In the genomic region with DNA sequence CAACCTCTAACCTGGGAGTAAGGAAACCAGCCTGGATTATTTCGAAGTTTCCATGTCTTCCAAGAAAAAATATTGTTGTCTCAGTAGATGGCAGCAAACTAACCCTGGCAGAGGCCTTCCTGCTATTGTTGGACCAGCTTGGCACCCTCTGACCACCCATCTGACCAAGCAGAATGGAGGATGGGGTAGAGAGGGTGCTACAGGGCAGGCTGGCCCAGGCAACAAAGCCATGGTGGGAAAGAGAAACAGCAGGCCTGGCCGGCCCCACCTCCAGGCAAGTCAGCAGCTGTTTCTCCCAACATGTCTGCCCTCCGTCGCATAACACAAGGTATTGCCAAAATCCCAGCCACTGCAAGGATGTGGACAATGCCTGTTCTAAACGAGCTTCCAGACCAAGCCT, we compare ENCODE assay signal across 8 cellular contexts.
A peak's percentile ranks its signal among the peaks of the same experiment; 100 is the strongest.
DNase-seq lines count a peak whose midpoint lies in the region; TF ChIP-seq lines count a peak whose summit lies in the region.

No MANE protein-coding gene starts in this region.

- H3K4me1 Mint-ChIP-seq in activated T-helper 1 cell treated with anti-CD3 and anti-CD28 coated beads, Interleukin-12 subunit alpha, Interleukin-12 subunit beta, Interleukin-2, Interleukin-4 antibody, amounts not matched to agents 30 ng/mL and 10 ng/mL and 1 ng/mL, durations not matched to agents 14 hours and 24 hours and 36 hours (ENCODE audit: low read depth) = peaks cover 71% of the 10 kb centered on the region

- H3K36me3 ChIP-seq in cardiac muscle cell (no peaks in the 10 kb centered on the region), skeletal muscle tissue (ENCODE audit: control insufficient read depth in 3 of 3, insufficient read depth in 3 of 3, low read length in 3 of 3) (peaks cover 0 to 5% (median 0%) of the 10 kb centered on the region in 3 donors), HAP-1 (replicated peaks) (no peaks in the 10 kb centered on the region; the same call in 1 of the 2 replicates)

- peak; percentile 15; the same call in 1 of the 2 replicates for TF ChIP-seq RAD21 in Ishikawa (IDR thresholded peaks at IDR 0.05; ENCODE audit: low read depth)

- TF ChIP-seq EP300 in Ishikawa (IDR thresholded peaks at IDR 0.05; ENCODE audit: borderline replicate concordance) = no peak

- H3K4me3 Mint-ChIP-seq in activated T-helper 1 cell treated with anti-CD3 and anti-CD28 coated beads, Interleukin-12 subunit alpha, Interleukin-12 subunit beta, Interleukin-2, Interleukin-4 antibody, amounts not matched to agents 30 ng/mL and 10 ng/mL and 1 ng/mL, durations not matched to agents 14 hours and 24 hours and 36 hours = peak overlapping the region; percentile 64

- H3K4me3 ChIP-seq in cardiac muscle cell (no peak overlapping the region), skeletal muscle tissue (ENCODE audit: low read length in 3 of 3) (peak overlapping the region in 1 of 3 donors; percentile 22), HAP-1 (no peak overlapping the region)

- H3K36me3 Mint-ChIP-seq in activated T-helper 1 cell treated with anti-CD3 and anti-CD28 coated beads, Interleukin-12 subunit alpha, Interleukin-12 subunit beta, Interleukin-2, Interleukin-4 antibody, amounts not matched to agents 30 ng/mL and 10 ng/mL and 1 ng/mL, durations not matched to agents 14 hours and 24 hours and 36 hours (ENCODE audit: low read depth) = peaks cover 13% of the 10 kb centered on the region

- no peak for TF ChIP-seq CTCF in cardiac muscle cell (IDR thresholded peaks at IDR 0.05; ENCODE audit: low read depth, low read length)

- in situ Hi-C loops in HAP-1 (cut with MboI; ENCODE audit: low sequenced_read_pairs) = no loop called here

- H3K4me1 ChIP-seq in cardiac muscle cell (ENCODE audit: low read depth) (peaks cover 17% of the 10 kb centered on the region), skeletal muscle tissue (ENCODE audit: control insufficient read depth in 3 of 3, insufficient read depth in 3 of 3, low read length in 3 of 3) (peaks cover 74 to 96% (median 81%) of the 10 kb centered on the region in 3 donors), HAP-1 (no peaks in the 10 kb centered on the region)

- no peaks in the 10 kb centered on the region for H3K27me3 Mint-ChIP-seq in activated T-helper 1 cell treated with anti-CD3 and anti-CD28 coated beads, Interleukin-12 subunit alpha, Interleukin-12 subunit beta, Interleukin-2, Interleukin-4 antibody, amounts not matched to agents 30 ng/mL and 10 ng/mL and 1 ng/mL, durations not matched to agents 14 hours and 24 hours and 36 hours (ENCODE audit: insufficient read depth)

- peak overlapping the region in 2 of 3 donors; percentile 15 to 70 for H3K9ac ChIP-seq in skeletal muscle tissue (ENCODE audit: low read depth in 1 of 3, low read length in 3 of 3)

- DNase-seq in activated T-helper 1 cell treated with anti-CD3 and anti-CD28 coated beads, Interleukin-12 subunit alpha, Interleukin-12 subunit beta, Interleukin-2, Interleukin-4 antibody, amounts not matched to agents 30 ng/mL and 10 ng/mL and 1 ng/mL, durations not matched to agents 14 hours and 24 hours and 36 hours (ENCODE audit: low spot score) = no peak
- DNase-seq in cardiac muscle cell (ENCODE audit: low read depth in 1 of 2, low spot score in 1 of 2) (no peak), SKM-1 (lab: John Stamatoyannopoulos, UW; ENCODE audit: unreplicated experiment) (no peak), NCI-H1694 treated with DMSO at 0.1 percent for 48 hours (lab: John Stamatoyannopoulos, UW) (no peak), HAP-1 (ENCODE audit: low spot score in 2 of 2) (no peak), NCI-H345 treated with DMSO at 0.1 percent for 48 hours (lab: John Stamatoyannopoulos, UW; ENCODE audit: unreplicated experiment) (no peak)

- intact Hi-C loops in activated T-helper 1 cell treated with anti-CD3 and anti-CD28 coated beads, Interleukin-12 subunit alpha, Interleukin-12 subunit beta, Interleukin-2, Interleukin-4 antibody, amounts not matched to agents 30 ng/mL and 10 ng/mL and 1 ng/mL, durations not matched to agents 14 hours and 24 hours and 36 hours (cut with micrococcal nuclease) = loop anchor here (2.0 kb wide), 1 partner anchor 48 kb away; no protein-coding TSS in a partner anchor

- H3K27me3 ChIP-seq in cardiac muscle cell = no peaks in the 10 kb centered on the region
- no peaks in the 10 kb centered on the region for H3K27me3 ChIP-seq in skeletal muscle tissue (ENCODE audit: control insufficient read depth in 3 of 3, insufficient read depth in 3 of 3, low read length in 3 of 3)
- no peaks in the 10 kb centered on the region for H3K27me3 ChIP-seq in HAP-1 (ENCODE audit: low read depth)

- H3K9me3 Mint-ChIP-seq in activated T-helper 1 cell treated with anti-CD3 and anti-CD28 coated beads, Interleukin-12 subunit alpha, Interleukin-12 subunit beta, Interleukin-2, Interleukin-4 antibody, amounts not matched to agents 30 ng/mL and 10 ng/mL and 1 ng/mL, durations not matched to agents 14 hours and 24 hours and 36 hours = no peaks in the 10 kb centered on the region

- H3K27ac ChIP-seq in cardiac muscle cell (peak overlapping the region; percentile 67), skeletal muscle tissue (ENCODE audit: low read depth, low read length) (peak overlapping the region; percentile 86)

- peak overlapping the region; percentile 85 for H3K27ac Mint-ChIP-seq in activated T-helper 1 cell treated with anti-CD3 and anti-CD28 coated beads, Interleukin-12 subunit alpha, Interleukin-12 subunit beta, Interleukin-2, Interleukin-4 antibody, amounts not matched to agents 30 ng/mL and 10 ng/mL and 1 ng/mL, durations not matched to agents 14 hours and 24 hours and 36 hours

- H3K9me3 ChIP-seq in cardiac muscle cell (ENCODE audit: low read depth) (no peaks in the 10 kb centered on the region), skeletal muscle tissue (ENCODE audit: control insufficient read depth in 3 of 3, low read length in 3 of 3) (no peaks in the 10 kb centered on the region), HAP-1 (no peaks in the 10 kb centered on the region)

TF ChIP-seq in Ishikawa, 13 proteins besides CTCF, POLR2A, EP300 and RAD21:
- no peak for TF ChIP-seq TAF1 (IDR thresholded peaks at IDR 0.05; ENCODE audit: low read depth)
- TF ChIP-seq CREB1 (IDR thresholded peaks at IDR 0.05; ENCODE audit: low read depth) = no peak
- no peak for TF ChIP-seq FOXM1 (IDR thresholded peaks at IDR 0.05; ENCODE audit: borderline replicate concordance, low read depth)
- no peak for TF ChIP-seq YY1 (IDR thresholded peaks at IDR 0.05; ENCODE audit: low read depth)
- TF ChIP-seq, protein P1, sequence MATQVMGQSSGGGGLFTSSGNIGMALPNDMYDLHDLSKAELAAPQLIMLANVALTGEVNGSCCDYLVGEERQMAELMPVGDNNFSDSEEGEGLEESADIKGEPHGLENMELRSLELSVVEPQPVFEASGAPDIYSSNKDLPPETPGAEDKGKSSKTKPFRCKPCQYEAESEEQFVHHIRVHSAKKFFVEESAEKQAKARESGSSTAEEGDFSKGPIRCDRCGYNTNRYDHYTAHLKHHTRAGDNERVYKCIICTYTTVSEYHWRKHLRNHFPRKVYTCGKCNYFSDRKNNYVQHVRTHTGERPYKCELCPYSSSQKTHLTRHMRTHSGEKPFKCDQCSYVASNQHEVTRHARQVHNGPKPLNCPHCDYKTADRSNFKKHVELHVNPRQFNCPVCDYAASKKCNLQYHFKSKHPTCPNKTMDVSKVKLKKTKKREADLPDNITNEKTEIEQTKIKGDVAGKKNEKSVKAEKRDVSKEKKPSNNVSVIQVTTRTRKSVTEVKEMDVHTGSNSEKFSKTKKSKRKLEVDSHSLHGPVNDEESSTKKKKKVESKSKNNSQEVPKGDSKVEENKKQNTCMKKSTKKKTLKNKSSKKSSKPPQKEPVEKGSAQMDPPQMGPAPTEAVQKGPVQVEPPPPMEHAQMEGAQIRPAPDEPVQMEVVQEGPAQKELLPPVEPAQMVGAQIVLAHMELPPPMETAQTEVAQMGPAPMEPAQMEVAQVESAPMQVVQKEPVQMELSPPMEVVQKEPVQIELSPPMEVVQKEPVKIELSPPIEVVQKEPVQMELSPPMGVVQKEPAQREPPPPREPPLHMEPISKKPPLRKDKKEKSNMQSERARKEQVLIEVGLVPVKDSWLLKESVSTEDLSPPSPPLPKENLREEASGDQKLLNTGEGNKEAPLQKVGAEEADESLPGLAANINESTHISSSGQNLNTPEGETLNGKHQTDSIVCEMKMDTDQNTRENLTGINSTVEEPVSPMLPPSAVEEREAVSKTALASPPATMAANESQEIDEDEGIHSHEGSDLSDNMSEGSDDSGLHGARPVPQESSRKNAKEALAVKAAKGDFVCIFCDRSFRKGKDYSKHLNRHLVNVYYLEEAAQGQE (IDR thresholded peaks at IDR 0.05; ENCODE audit: low read depth) = no peak
- no peak for TF ChIP-seq TEAD4 (IDR thresholded peaks at IDR 0.05)
- no peak for TF ChIP-seq ZBTB7A (IDR thresholded peaks at IDR 0.05; ENCODE audit: low read depth)
- no peak for TF ChIP-seq TCF12 (IDR thresholded peaks at IDR 0.05; ENCODE audit: low read depth)
- no peak for TF ChIP-seq EGR1 (IDR thresholded peaks at IDR 0.05)
- TF ChIP-seq, protein P2, sequence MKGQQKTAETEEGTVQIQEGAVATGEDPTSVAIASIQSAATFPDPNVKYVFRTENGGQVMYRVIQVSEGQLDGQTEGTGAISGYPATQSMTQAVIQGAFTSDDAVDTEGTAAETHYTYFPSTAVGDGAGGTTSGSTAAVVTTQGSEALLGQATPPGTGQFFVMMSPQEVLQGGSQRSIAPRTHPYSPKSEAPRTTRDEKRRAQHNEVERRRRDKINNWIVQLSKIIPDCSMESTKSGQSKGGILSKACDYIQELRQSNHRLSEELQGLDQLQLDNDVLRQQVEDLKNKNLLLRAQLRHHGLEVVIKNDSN (IDR thresholded peaks at IDR 0.05) = no peak
- TF ChIP-seq NFIC (IDR thresholded peaks at IDR 0.05) = no peak
- no peak for TF ChIP-seq CEBPB (IDR thresholded peaks at IDR 0.05)
- TF ChIP-seq, protein P3, sequence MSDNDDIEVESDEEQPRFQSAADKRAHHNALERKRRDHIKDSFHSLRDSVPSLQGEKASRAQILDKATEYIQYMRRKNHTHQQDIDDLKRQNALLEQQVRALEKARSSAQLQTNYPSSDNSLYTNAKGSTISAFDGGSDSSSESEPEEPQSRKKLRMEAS (IDR thresholded peaks at IDR 0.05) = no peak
